ENCODE assay signal across 1 cellular context in the genomic region with DNA sequence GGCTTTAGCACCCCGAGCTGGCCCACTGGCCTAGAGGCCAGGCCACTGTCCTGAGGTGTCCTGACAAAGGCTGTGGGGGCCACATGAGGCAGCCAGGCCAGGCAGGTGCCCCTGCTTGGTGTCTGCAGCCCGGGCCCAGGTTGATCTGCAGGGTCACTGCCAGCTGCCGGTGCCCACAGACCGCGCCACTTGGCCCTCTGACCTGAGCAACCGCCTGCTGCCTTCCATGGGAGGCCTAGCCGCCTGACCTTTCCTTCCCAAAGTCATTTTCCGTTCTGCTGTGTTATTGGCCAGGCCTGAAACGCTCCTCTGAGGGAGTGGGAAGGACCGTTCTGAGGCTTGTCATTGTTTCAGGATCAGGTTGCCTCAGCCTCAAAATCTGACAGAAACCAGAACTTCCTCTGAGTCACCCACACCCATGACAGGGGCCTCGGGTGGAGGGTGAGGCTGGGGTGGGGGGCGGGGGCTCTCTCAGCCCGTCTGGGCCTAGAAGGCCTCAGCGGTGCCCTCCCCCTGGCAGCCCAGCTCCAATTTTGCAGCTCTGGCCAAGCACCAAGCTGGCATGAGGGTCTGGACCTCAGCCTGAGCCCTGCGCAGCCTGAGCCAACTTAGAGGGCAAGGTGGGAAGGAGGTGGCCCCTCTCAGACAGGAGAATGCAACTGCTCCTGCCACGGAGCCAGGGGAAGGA.
TF ChIP-seq lines count a peak whose summit lies in the region.

No MANE protein-coding gene starts in this region.

TF ChIP-seq in HCT116, 20 proteins besides CTCF, POLR2A, EP300 and RAD21:
- TF ChIP-seq, protein P1, sequence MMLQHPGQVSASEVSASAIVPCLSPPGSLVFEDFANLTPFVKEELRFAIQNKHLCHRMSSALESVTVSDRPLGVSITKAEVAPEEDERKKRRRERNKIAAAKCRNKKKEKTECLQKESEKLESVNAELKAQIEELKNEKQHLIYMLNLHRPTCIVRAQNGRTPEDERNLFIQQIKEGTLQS (IDR thresholded peaks at IDR 0.05) = no peak
- TF ChIP-seq JUND (IDR thresholded peaks at IDR 0.05) (no peak), EZH2phosphoT487 (IDR thresholded peaks at IDR 0.05; ENCODE audit: borderline replicate concordance) (no peak), SRF (IDR thresholded peaks at IDR 0.05; ENCODE audit: low read depth) (no peak), ZFX (IDR thresholded peaks at IDR 0.05) (no peak), TCF7L2 (IDR thresholded peaks at IDR 0.05; ENCODE audit: borderline replicate concordance, extremely low read depth, insufficient read depth, insufficient read length) (no peak), CEBPB (IDR thresholded peaks at IDR 0.05; ENCODE audit: low read depth) (no peak), EZH2 (IDR thresholded peaks at IDR 0.05) (no peak), YY1 (IDR thresholded peaks at IDR 0.05; ENCODE audit: extremely low read depth, insufficient replicate concordance, low read depth, low read length) (no peak), EGR1 (IDR thresholded peaks at IDR 0.05; ENCODE audit: low read depth) (no peak), CBX3 (IDR thresholded peaks at IDR 0.05; ENCODE audit: low read depth) (no peak), ZNF274 (IDR thresholded peaks at IDR 0.05; ENCODE audit: low read depth, low read length) (no peak), FOSL1 (IDR thresholded peaks at IDR 0.05; ENCODE audit: low read depth) (no peak), SIN3A (IDR thresholded peaks at IDR 0.05; ENCODE audit: low read depth) (no peak), SP1 (IDR thresholded peaks at IDR 0.05; ENCODE audit: low read depth) (no peak), ELF1 (IDR thresholded peaks at IDR 0.05; ENCODE audit: borderline replicate concordance, low read depth) (no peak)
- TF ChIP-seq, protein P2, sequence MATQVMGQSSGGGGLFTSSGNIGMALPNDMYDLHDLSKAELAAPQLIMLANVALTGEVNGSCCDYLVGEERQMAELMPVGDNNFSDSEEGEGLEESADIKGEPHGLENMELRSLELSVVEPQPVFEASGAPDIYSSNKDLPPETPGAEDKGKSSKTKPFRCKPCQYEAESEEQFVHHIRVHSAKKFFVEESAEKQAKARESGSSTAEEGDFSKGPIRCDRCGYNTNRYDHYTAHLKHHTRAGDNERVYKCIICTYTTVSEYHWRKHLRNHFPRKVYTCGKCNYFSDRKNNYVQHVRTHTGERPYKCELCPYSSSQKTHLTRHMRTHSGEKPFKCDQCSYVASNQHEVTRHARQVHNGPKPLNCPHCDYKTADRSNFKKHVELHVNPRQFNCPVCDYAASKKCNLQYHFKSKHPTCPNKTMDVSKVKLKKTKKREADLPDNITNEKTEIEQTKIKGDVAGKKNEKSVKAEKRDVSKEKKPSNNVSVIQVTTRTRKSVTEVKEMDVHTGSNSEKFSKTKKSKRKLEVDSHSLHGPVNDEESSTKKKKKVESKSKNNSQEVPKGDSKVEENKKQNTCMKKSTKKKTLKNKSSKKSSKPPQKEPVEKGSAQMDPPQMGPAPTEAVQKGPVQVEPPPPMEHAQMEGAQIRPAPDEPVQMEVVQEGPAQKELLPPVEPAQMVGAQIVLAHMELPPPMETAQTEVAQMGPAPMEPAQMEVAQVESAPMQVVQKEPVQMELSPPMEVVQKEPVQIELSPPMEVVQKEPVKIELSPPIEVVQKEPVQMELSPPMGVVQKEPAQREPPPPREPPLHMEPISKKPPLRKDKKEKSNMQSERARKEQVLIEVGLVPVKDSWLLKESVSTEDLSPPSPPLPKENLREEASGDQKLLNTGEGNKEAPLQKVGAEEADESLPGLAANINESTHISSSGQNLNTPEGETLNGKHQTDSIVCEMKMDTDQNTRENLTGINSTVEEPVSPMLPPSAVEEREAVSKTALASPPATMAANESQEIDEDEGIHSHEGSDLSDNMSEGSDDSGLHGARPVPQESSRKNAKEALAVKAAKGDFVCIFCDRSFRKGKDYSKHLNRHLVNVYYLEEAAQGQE (IDR thresholded peaks at IDR 0.05; ENCODE audit: low read depth) = no peak
- TF ChIP-seq, protein P3, sequence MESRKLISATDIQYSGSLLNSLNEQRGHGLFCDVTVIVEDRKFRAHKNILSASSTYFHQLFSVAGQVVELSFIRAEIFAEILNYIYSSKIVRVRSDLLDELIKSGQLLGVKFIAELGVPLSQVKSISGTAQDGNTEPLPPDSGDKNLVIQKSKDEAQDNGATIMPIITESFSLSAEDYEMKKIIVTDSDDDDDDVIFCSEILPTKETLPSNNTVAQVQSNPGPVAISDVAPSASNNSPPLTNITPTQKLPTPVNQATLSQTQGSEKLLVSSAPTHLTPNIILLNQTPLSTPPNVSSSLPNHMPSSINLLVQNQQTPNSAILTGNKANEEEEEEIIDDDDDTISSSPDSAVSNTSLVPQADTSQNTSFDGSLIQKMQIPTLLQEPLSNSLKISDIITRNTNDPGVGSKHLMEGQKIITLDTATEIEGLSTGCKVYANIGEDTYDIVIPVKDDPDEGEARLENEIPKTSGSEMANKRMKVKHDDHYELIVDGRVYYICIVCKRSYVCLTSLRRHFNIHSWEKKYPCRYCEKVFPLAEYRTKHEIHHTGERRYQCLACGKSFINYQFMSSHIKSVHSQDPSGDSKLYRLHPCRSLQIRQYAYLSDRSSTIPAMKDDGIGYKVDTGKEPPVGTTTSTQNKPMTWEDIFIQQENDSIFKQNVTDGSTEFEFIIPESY (IDR thresholded peaks at IDR 0.05; ENCODE audit: extremely low read depth, insufficient replicate concordance, low read length) = no peak
- TF ChIP-seq, protein P4, sequence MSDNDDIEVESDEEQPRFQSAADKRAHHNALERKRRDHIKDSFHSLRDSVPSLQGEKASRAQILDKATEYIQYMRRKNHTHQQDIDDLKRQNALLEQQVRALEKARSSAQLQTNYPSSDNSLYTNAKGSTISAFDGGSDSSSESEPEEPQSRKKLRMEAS (IDR thresholded peaks at IDR 0.05) = no peak
